ENCODE assay signal across 16 cellular contexts in the genomic region with DNA sequence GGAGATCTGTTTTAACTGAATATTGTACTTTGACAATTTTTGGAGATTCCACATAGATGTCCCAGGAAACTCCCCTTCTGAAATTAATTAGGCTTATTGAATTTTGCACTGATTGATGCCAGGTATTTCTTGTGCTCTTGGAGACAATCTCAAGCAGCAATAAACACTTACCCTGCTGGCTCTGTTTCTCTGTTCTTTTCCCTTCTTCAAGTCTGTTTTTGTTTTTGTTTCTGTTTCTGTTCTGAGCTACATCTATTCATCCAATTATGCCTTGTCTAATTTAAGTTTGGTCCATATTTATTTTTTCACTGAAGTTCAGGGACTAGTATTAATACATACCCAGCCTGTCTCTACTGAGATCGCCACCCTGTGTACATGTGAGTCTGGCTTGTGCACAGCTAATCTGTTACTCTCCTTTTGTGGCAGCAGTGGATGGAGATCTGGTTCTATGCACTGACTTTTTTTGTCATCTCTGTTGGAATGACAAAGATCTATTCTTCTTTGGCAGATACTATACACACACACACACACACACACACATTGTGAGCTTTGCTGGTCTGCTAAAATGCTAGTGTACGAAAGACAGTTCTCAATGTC.
DNase-seq lines count a peak whose midpoint lies in the region; ATAC-seq, FAIRE-seq and TF ChIP-seq lines count a peak whose summit lies in the region.
"Had no signal": no experiment of that assay in that cellular context is flagged by ENCODE, and none has a peak within 500 bp of the region (broad histone marks: within the 10 kb centered on the region; RNA-seq: fewer than 3 reads in every experiment).

No MANE protein-coding gene starts in this region.

- H3K27ac ChIP-seq in 22Rv1 = peak overlapping the region; percentile 8; the same call in 1 of the 2 replicates
- H3K27ac ChIP-seq: lower lobe of right lung had no signal

- H3K36me3 Mint-ChIP-seq in effector memory CD8-positive, alpha-beta T cell (ENCODE audit: insufficient read depth) = no peaks in the 10 kb centered on the region

- H3K9me3 Mint-ChIP-seq in effector memory CD8-positive, alpha-beta T cell = no peaks in the 10 kb centered on the region

- H3K27me3 ChIP-seq in HAP-1 (ENCODE audit: low read depth) = no peaks in the 10 kb centered on the region

- POLR2A ChIA-PET in HEK293T (lab: Yijun Ruan, JAX) = no interaction called here

- peaks cover 4 to 8% of the 10 kb centered on the region in 2 donors for H3K4me1 Mint-ChIP-seq in effector memory CD8-positive, alpha-beta T cell (ENCODE audit: low read depth in 2 of 2)
- H3K4me1 Mint-ChIP-seq: nephron progenitor cell had no signal

- H3K4me3 ChIP-seq in HAP-1 = no peak overlapping the region
- H3K4me3 ChIP-seq: lower lobe of right lung had no signal

- H3K27ac Mint-ChIP-seq in effector memory CD8-positive, alpha-beta T cell = peak overlapping the region; percentile 3 to 27
- H3K27ac Mint-ChIP-seq: nephron progenitor cell had no signal

- no peak for TF ChIP-seq CTCF in 22Rv1 (IDR thresholded peaks at IDR 0.05)

- ATAC-seq in HG03159 (IDR thresholded peaks at IDR 0.05; ENCODE audit: unreplicated experiment) (peak; percentile 63), HG03039 (IDR thresholded peaks at IDR 0.05; ENCODE audit: unreplicated experiment) (no peak)
- peak; percentile 27 for ATAC-seq in effector memory CD8-positive, alpha-beta T cell (replicated peaks)
- ATAC-seq: lower lobe of right lung had no signal

- peak overlapping the region in 1 of 2 donors; percentile 27 for H3K4me3 Mint-ChIP-seq in effector memory CD8-positive, alpha-beta T cell
- H3K4me3 Mint-ChIP-seq: nephron progenitor cell had no signal

- H3K36me3 ChIP-seq in HAP-1 (replicated peaks) = no peaks in the 10 kb centered on the region
- H3K36me3 ChIP-seq: lower lobe of right lung had no signal

- in situ Hi-C loops in HAP-1 (cut with MboI; ENCODE audit: low sequenced_read_pairs) = no loop called here

- H3K4me1 ChIP-seq in HAP-1 = no peaks in the 10 kb centered on the region; the same call in 1 of the 2 replicates
- H3K4me1 ChIP-seq: lower lobe of right lung had no signal

- CTCF ChIA-PET in HEK293T (lab: Yijun Ruan, JAX) = no interaction called here

- no peaks in the 10 kb centered on the region for H3K9me3 ChIP-seq in HAP-1

- FAIRE-seq in GM19239 (lab: Jason Lieb, UNC) = peak; percentile 75
- FAIRE-seq: G401.6 had no signal

- no peak for DNase-seq in GM19239 (ENCODE audit: insufficient read length, low spot score)
- no peak for DNase-seq in effector memory CD8-positive, alpha-beta T cell
- DNase-seq in HEK293T (ENCODE audit: extremely low spot score) = no peak
- DNase-seq in HAP-1 (ENCODE audit: low spot score in 2 of 2) = no peak
- no peak for DNase-seq in DMS79 (lab: John Stamatoyannopoulos, UW)
- DNase-seq: activated CD4-positive, alpha-beta T cell treated with anti-CD3 and anti-CD28 coated beads for 48 hours; activated T-cell treated with anti-CD3 and anti-CD28 coated beads, Interleukin-2, amount 50 U/mL, for 48 hours; HCEC 1CT; lower lobe of right lung; NCI-H2029; NCI-H82; nephron progenitor cell had no signal

- H3K27me3 Mint-ChIP-seq in effector memory CD8-positive, alpha-beta T cell = no peaks in the 10 kb centered on the region

TF ChIP-seq in HEK293T, 16 proteins besides CTCF, POLR2A, EP300 and RAD21:
- no peak for TF ChIP-seq FOXK2 (IDR thresholded peaks at IDR 0.05)
- no peak for TF ChIP-seq SUZ12 (IDR thresholded peaks at IDR 0.05)
- no peak for TF ChIP-seq ARNT (IDR thresholded peaks at IDR 0.05)
- no peak for TF ChIP-seq NFRKB (IDR thresholded peaks at IDR 0.05)
- TF ChIP-seq L3MBTL2 (conservative IDR thresholded peaks at IDR 0.05) = no peak
- TF ChIP-seq ELF4 (IDR thresholded peaks at IDR 0.05) = no peak
- no peak for TF ChIP-seq FOXM1 (IDR thresholded peaks at IDR 0.05; ENCODE audit: borderline replicate concordance)
- no peak for TF ChIP-seq LEF1 (IDR thresholded peaks at IDR 0.05; ENCODE audit: borderline replicate concordance)
- TF ChIP-seq ZNF384 (IDR thresholded peaks at IDR 0.05) = no peak
- no peak for TF ChIP-seq CTBP1 (IDR thresholded peaks at IDR 0.05; ENCODE audit: borderline replicate concordance)
TF ChIP-seq in HEK293T: peak in this region for 0.
